8 cellular contexts compared by ENCODE assay signal in the genomic region with DNA sequence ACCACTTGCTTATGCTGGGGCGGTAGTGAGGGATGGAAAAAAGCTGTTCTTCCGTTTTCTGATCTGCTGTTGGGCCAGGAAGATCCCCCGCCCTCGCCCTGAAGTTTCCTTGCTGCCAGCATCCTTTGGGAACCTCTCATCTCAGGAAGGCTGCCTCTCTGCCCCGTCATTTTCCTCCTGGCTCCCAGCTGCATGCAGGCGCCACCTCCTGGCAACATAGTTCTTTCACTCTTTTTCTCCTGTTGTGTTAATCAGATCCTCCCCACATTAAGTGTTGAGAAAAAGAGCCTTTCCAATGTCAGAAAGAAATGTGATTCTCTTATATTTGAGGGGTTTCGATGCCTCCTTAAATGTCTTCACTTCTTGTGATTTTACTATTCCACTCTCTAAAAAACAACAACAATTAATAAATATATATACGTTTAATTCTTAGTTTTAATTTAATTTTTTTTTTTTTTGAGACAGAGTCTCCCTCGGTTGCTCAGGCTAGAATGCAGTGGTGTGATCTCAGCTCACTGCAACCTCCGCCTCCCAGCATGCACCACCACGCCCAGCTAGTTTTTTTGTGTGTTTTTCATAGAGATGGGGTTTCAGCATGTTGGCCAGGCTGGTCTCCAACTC.
DNase-seq lines count a peak whose midpoint lies in the region; ATAC-seq and TF ChIP-seq lines count a peak whose summit lies in the region.

No MANE protein-coding gene starts in this region.

- H2AFZ ChIP-seq in SK-N-SH (ENCODE audit: low read depth), result peak overlapping the region; percentile 71; the same call in 1 of the 2 replicates

- H4K20me1 ChIP-seq in SK-N-SH (ENCODE audit: insufficient read depth), result 0 out of 2 replicates have a peak, but pooled peaks cover 3% of the 10 kb centered on the region

- H3K4me1 Mint-ChIP-seq in activated naive CD8-positive, alpha-beta T cell treated with anti-CD3 and anti-CD28 coated beads, Interleukin-2, amount 50 U/mL, for 24 hours, result peaks cover 17% of the 10 kb centered on the region

- H3K9me3 Mint-ChIP-seq in activated naive CD8-positive, alpha-beta T cell treated with anti-CD3 and anti-CD28 coated beads, Interleukin-2, amount 50 U/mL, for 24 hours, result no peaks in the 10 kb centered on the region

- H3K27ac ChIP-seq in C4-2B, result no peak overlapping the region
- peak overlapping the region in 1 of 2 experiments; percentile 43; a peak in 1 of 4 replicates for H3K27ac ChIP-seq in SK-N-SH (ENCODE audit: low read depth in 2 of 2, low read length in 1 of 2)
- H3K27ac ChIP-seq in heart left ventricle, result no peak overlapping the region

- H3K4me2 ChIP-seq in SK-N-SH, result no peak overlapping the region

- DNase-seq in NB4 (ENCODE audit: low read depth) (peak; percentile 76), SK-N-SH (peak; percentile 89), heart left ventricle (peak; percentile 74 to 80 (median 78)), putamen (ENCODE audit: low spot score) (peak; percentile 79)
- peak; percentile 63 for DNase-seq in activated naive CD8-positive, alpha-beta T cell treated with anti-CD3 and anti-CD28 coated beads, Interleukin-2, amount 50 U/mL, for 24 hours

- H3K36me3 Mint-ChIP-seq in activated naive CD8-positive, alpha-beta T cell treated with anti-CD3 and anti-CD28 coated beads, Interleukin-2, amount 50 U/mL, for 24 hours (ENCODE audit: low read depth), result no peaks in the 10 kb centered on the region

- POLR2A ChIA-PET in SK-N-SH (lab: Yijun Ruan, JAX), result interaction anchor here (1.3 to 2.4 kb wide), 2 partner anchors 166 to 168 kb away, joined by 4 to 6 read pairs; no protein-coding TSS in a partner anchor

- H3K9me3 ChIP-seq in SK-N-SH (no peaks in the 10 kb centered on the region), heart left ventricle (no peaks in the 10 kb centered on the region)

- H3K27me3 Mint-ChIP-seq in activated naive CD8-positive, alpha-beta T cell treated with anti-CD3 and anti-CD28 coated beads, Interleukin-2, amount 50 U/mL, for 24 hours, result no peaks in the 10 kb centered on the region

- H3K4me1 ChIP-seq in SK-N-SH (ENCODE audit: control insufficient read depth in 1 of 2, insufficient read depth in 2 of 2, low read depth in 1 of 2, low read length in 1 of 2), result peaks cover 0 to 9% of the 10 kb centered on the region in 2 experiments; a peak in 2 of 4 replicates
- H3K4me1 ChIP-seq in heart left ventricle, result peaks cover 0 to 8% (median 0%) of the 10 kb centered on the region in 12 donors

- no peak overlapping the region for H3K9ac ChIP-seq in SK-N-SH

- H3K36me3 ChIP-seq in SK-N-SH (replicated peaks in 1 of 2; ENCODE audit: control insufficient read depth in 1 of 2, insufficient read depth in 2 of 2, low read length in 1 of 2) (no peaks in the 10 kb centered on the region), heart left ventricle (no peaks in the 10 kb centered on the region)

- H3K4me3 Mint-ChIP-seq in activated naive CD8-positive, alpha-beta T cell treated with anti-CD3 and anti-CD28 coated beads, Interleukin-2, amount 50 U/mL, for 24 hours, result no peak overlapping the region

- peak; percentile 97 for TF ChIP-seq RAD21 in SK-N-SH (IDR thresholded peaks at IDR 0.05; ENCODE audit: low read length)

- no peaks in the 10 kb centered on the region for H3K27me3 ChIP-seq in SK-N-SH (ENCODE audit: insufficient read depth)
- no peaks in the 10 kb centered on the region for H3K27me3 ChIP-seq in heart left ventricle

- no peaks in the 10 kb centered on the region for H3K9me2 ChIP-seq in SK-N-SH

- peaks cover 32% of the 10 kb centered on the region for H3F3A ChIP-seq in SK-N-SH (replicated peaks; ENCODE audit: insufficient read depth)

- TF ChIP-seq POLR2A in NB4 (IDR thresholded peaks at IDR 0.05; ENCODE audit: extremely low read depth, insufficient read length) (no peak), heart left ventricle (IDR thresholded peaks at IDR 0.05) (no peak)

- 28% methylated on average over 11 of the region's 11 CpGs for WGBS in SK-N-SH (ENCODE audit: low lambda C conversion rate)
- 20 to 24% (median 22%) methylated on average over 11 of the region's 11 CpGs for WGBS in heart left ventricle, 4 donors

- peak; percentile 69 for ATAC-seq in GM19372 (IDR thresholded peaks at IDR 0.05; ENCODE audit: low read depth, unreplicated experiment)
- ATAC-seq in activated naive CD8-positive, alpha-beta T cell treated with anti-CD3 and anti-CD28 coated beads, Interleukin-2, amount 50 U/mL, for 24 hours, result no peak
- ATAC-seq in heart left ventricle, result peak; percentile 58 to 92 (median 84)
- ATAC-seq in HG03280 (IDR thresholded peaks at IDR 0.05; ENCODE audit: unreplicated experiment), result no peak

- CTCF ChIA-PET in SK-N-SH (lab: Yijun Ruan, JAX), result interaction anchor here (0.7 to 28.1 kb wide), 40 partner anchors 8 to 388 kb away, joined by 3 to 563 read pairs (median 4); a partner anchor contains a TSS

- TF ChIP-seq CTCF in C4-2B (conservative IDR thresholded peaks at IDR 0.05) (peak; percentile 86), NB4 (IDR thresholded peaks at IDR 0.05; ENCODE audit: low read depth, low read length) (peak; percentile 91), SK-N-SH (IDR thresholded peaks at IDR 0.05) (peak; percentile 98), heart left ventricle (IDR thresholded peaks at IDR 0.05) (peak; percentile 67 to 89 (median 80))

- no peak for TF ChIP-seq EP300 in SK-N-SH (IDR thresholded peaks at IDR 0.05; ENCODE audit: borderline replicate concordance in 1 of 2, low read depth in 1 of 2, low read length in 1 of 2)

- intact Hi-C loops in heart left ventricle (cut with DNase I), result loop anchor here in 7 of 10 donors (1.0 to 5.0 kb wide), 3 partner anchors 124 to 166 kb away; a partner anchor contains a TSS

- H3K27ac Mint-ChIP-seq in activated naive CD8-positive, alpha-beta T cell treated with anti-CD3 and anti-CD28 coated beads, Interleukin-2, amount 50 U/mL, for 24 hours, result no peak overlapping the region

- H3K4me3 ChIP-seq in NB4 (ENCODE audit: low read depth, low read length), result no peak overlapping the region
- H3K4me3 ChIP-seq in SK-N-SH (ENCODE audit: low read depth in 2 of 2, low read length in 1 of 2), result no peak overlapping the region
- no peak overlapping the region for H3K4me3 ChIP-seq in heart left ventricle

- H3K79me2 ChIP-seq in SK-N-SH (ENCODE audit: insufficient read depth), result peaks cover 24% of the 10 kb centered on the region

TF ChIP-seq in SK-N-SH, 30 proteins besides CTCF, POLR2A, EP300 and RAD21 (continues in another document):
- TF ChIP-seq YY1 (IDR thresholded peaks at IDR 0.05; ENCODE audit: low read depth) (0 out of 2 replicates have a peak, but pooled peaks have one; percentile 15), RCOR1 (IDR thresholded peaks at IDR 0.05; ENCODE audit: low read length) (0 out of 2 replicates have a peak, but pooled peaks have one; percentile 13), SIN3A (IDR thresholded peaks at IDR 0.05; ENCODE audit: borderline replicate concordance, low read depth, low read length) (peak; percentile 72; the same call in 1 of the 2 replicates), TCF12 (IDR thresholded peaks at IDR 0.05) (peak; percentile 25; the same call in 1 of the 2 replicates), TAF1 (IDR thresholded peaks at IDR 0.05; ENCODE audit: borderline replicate concordance, low read depth, low read length) (no peak), EZH2phosphoT487 (IDR thresholded peaks at IDR 0.05; ENCODE audit: borderline replicate concordance, low read depth) (no peak), FOXM1 (IDR thresholded peaks at IDR 0.05; ENCODE audit: low read depth) (no peak)
- TF ChIP-seq, protein P1, sequence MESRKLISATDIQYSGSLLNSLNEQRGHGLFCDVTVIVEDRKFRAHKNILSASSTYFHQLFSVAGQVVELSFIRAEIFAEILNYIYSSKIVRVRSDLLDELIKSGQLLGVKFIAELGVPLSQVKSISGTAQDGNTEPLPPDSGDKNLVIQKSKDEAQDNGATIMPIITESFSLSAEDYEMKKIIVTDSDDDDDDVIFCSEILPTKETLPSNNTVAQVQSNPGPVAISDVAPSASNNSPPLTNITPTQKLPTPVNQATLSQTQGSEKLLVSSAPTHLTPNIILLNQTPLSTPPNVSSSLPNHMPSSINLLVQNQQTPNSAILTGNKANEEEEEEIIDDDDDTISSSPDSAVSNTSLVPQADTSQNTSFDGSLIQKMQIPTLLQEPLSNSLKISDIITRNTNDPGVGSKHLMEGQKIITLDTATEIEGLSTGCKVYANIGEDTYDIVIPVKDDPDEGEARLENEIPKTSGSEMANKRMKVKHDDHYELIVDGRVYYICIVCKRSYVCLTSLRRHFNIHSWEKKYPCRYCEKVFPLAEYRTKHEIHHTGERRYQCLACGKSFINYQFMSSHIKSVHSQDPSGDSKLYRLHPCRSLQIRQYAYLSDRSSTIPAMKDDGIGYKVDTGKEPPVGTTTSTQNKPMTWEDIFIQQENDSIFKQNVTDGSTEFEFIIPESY (IDR thresholded peaks at IDR 0.05; ENCODE audit: borderline replicate concordance, low read depth), result no peak
- TF ChIP-seq, protein P2, sequence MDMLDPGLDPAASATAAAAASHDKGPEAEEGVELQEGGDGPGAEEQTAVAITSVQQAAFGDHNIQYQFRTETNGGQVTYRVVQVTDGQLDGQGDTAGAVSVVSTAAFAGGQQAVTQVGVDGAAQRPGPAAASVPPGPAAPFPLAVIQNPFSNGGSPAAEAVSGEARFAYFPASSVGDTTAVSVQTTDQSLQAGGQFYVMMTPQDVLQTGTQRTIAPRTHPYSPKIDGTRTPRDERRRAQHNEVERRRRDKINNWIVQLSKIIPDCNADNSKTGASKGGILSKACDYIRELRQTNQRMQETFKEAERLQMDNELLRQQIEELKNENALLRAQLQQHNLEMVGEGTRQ (IDR thresholded peaks at IDR 0.05; ENCODE audit: borderline replicate concordance, low read depth, low read length), result no peak
- TF ChIP-seq, protein P3, sequence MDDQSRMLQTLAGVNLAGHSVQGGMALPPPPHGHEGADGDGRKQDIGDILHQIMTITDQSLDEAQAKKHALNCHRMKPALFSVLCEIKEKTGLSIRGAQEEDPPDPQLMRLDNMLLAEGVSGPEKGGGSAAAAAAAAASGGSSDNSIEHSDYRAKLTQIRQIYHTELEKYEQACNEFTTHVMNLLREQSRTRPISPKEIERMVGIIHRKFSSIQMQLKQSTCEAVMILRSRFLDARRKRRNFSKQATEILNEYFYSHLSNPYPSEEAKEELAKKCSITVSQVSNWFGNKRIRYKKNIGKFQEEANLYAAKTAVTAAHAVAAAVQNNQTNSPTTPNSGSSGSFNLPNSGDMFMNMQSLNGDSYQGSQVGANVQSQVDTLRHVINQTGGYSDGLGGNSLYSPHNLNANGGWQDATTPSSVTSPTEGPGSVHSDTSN (IDR thresholded peaks at IDR 0.05), result peak; percentile 31; the same call in 1 of the 2 replicates
- TF ChIP-seq, protein P4, sequence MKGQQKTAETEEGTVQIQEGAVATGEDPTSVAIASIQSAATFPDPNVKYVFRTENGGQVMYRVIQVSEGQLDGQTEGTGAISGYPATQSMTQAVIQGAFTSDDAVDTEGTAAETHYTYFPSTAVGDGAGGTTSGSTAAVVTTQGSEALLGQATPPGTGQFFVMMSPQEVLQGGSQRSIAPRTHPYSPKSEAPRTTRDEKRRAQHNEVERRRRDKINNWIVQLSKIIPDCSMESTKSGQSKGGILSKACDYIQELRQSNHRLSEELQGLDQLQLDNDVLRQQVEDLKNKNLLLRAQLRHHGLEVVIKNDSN (IDR thresholded peaks at IDR 0.05; ENCODE audit: borderline replicate concordance, low read depth), result no peak

Comparison
In these comparisons a context has a peak if more than half of its experiments do, and no peak if none do; other contexts are left out.
1. ATAC-seq: peak in GM19372 (single experiment) and heart left ventricle (4 of 4); none in activated naive CD8-positive, alpha-beta T cell treated with anti-CD3 and anti-CD28 coated beads, Interleukin-2, amount 50 U/mL, for 24 hours (single experiment) and HG03280 (single experiment).
2. Peak in every context shown above with its lines, with median percentiles within 50 percentile points of each other: CTCF ChIP-seq and DNase-seq.